In genomic region chr1:59990470-59990869, GRCh38 we compare ENCODE assay signal across 21 cellular contexts.
"Had no signal": no experiment of that assay in that cellular context is flagged by ENCODE, and none has a peak within 500 bp of the region (broad histone marks: within the 10 kb centered on the region; RNA-seq: fewer than 3 reads in every experiment).

No MANE protein-coding gene starts in this region.

- H3K27me3 ChIP-seq: colonic mucosa, right lobe of liver had no signal

- FAIRE-seq: keratinocyte, small intestine had no signal

- ATAC-seq: foreskin keratinocyte; left lobe of liver; natural killer cell; right lobe of liver; stimulated activated naive CD8-positive, alpha-beta T cell treated with anti-CD3 and anti-CD28 coated beads, Interleukin-15, amount 100 ng/mL, for 72 hours had no signal

- H3K4me3 Mint-ChIP-seq: activated naive CD8-positive, alpha-beta T cell; endodermal cell; natural killer cell; stimulated activated naive CD8-positive, alpha-beta T cell treated with anti-CD3 and anti-CD28 coated beads, Interleukin-15, amount 100 ng/mL, for 72 hours; type B pancreatic cell had no signal

- DNase-seq: activated CD4-positive, alpha-beta T cell treated with anti-CD3 and anti-CD28 coated beads, Interleukin-2, amount 50 U/mL, for 48 hours; amniotic stem cell; caudate nucleus; colonic mucosa; endodermal cell; foreskin keratinocyte; hippocampal formation; natural killer cell; right lobe of liver; small intestine; stimulated activated CD4-positive, alpha-beta T cell treated with anti-CD3 and anti-CD28 coated beads, Interleukin-15, amount 100 ng/mL, for 24 hours; stimulated activated CD4-positive, alpha-beta T cell treated with anti-CD3 and anti-CD28 coated beads, Interleukin-2, amount 100 ng/mL, for 48 hours; stimulated activated naive CD8-positive, alpha-beta T cell treated with anti-CD3 and anti-CD28 coated beads, Interleukin-15, amount 100 ng/mL, for 72 hours; WERI-Rb-1 had no signal

- H3K36me3 Mint-ChIP-seq: activated naive CD8-positive, alpha-beta T cell; natural killer cell; type B pancreatic cell had no signal

- H3K79me2 ChIP-seq: parathyroid adenoma had no signal

- H3K27ac Mint-ChIP-seq: activated naive CD8-positive, alpha-beta T cell; endodermal cell; natural killer cell; stimulated activated naive CD8-positive, alpha-beta T cell treated with anti-CD3 and anti-CD28 coated beads, Interleukin-15, amount 100 ng/mL, for 72 hours; type B pancreatic cell had no signal

- H3K9ac ChIP-seq: parathyroid adenoma had no signal

- H3K4me1 ChIP-seq: colonic mucosa, foreskin keratinocyte, parathyroid adenoma, right lobe of liver had no signal

- H3K4me3 ChIP-seq: colonic mucosa, lung, right lobe of liver had no signal

- H3K9me3 Mint-ChIP-seq: endodermal cell; stimulated activated naive CD8-positive, alpha-beta T cell treated with anti-CD3 and anti-CD28 coated beads, Interleukin-15, amount 100 ng/mL, for 72 hours; type B pancreatic cell had no signal

- H3K9me3 ChIP-seq: colonic mucosa, right lobe of liver had no signal

- H3K27me3 Mint-ChIP-seq: stimulated activated naive CD8-positive, alpha-beta T cell treated with anti-CD3 and anti-CD28 coated beads, Interleukin-15, amount 100 ng/mL, for 72 hours had no signal

- H2AFZ ChIP-seq: parathyroid adenoma had no signal

- H3K36me3 ChIP-seq: colonic mucosa, right lobe of liver, WERI-Rb-1 had no signal

- H3K27ac ChIP-seq: colonic mucosa, epithelial cell of prostate, foreskin keratinocyte, parathyroid adenoma, right lobe of liver, WERI-Rb-1 had no signal

- H3K4me1 Mint-ChIP-seq: natural killer cell; stimulated activated naive CD8-positive, alpha-beta T cell treated with anti-CD3 and anti-CD28 coated beads, Interleukin-15, amount 100 ng/mL, for 72 hours had no signal
